1 cellular context compared by ENCODE assay signal in genomic region chr11:2139691-2140337, GRCh38.
TF ChIP-seq lines count a peak whose summit lies in the region.

No MANE protein-coding gene starts in this region.

TF ChIP-seq in HepG2, 621 proteins besides CTCF, POLR2A, EP300 and RAD21 (continues in another document):
- TF ChIP-seq ZNF326 (CRISPR knock-in tag; IDR thresholded peaks at IDR 0.05; ENCODE audit: borderline replicate concordance) (no peak), ATAD3A (CRISPR knock-in tag; IDR thresholded peaks at IDR 0.05) (no peak), ZBTB7B (CRISPR knock-in tag; IDR thresholded peaks at IDR 0.05) (0 out of 2 replicates have a peak, but pooled peaks have one; percentile 25), CENPX (CRISPR knock-in tag; IDR thresholded peaks at IDR 0.05) (no peak), ZBTB14 (CRISPR knock-in tag; IDR thresholded peaks at IDR 0.05) (no peak), ZNF556 (CRISPR knock-in tag; IDR thresholded peaks at IDR 0.05; ENCODE audit: borderline replicate concordance) (no peak), ZNF687 (CRISPR knock-in tag; IDR thresholded peaks at IDR 0.05) (peak; percentile 59; the same call in 1 of the 2 replicates), ZXDC (CRISPR knock-in tag; IDR thresholded peaks at IDR 0.05) (no peak), MEIS2 (CRISPR knock-in tag; IDR thresholded peaks at IDR 0.05) (no peak), MXI1 (IDR thresholded peaks at IDR 0.05; ENCODE audit: borderline replicate concordance, low read depth, low read length) (no peak), DPF2 (CRISPR knock-in tag; IDR thresholded peaks at IDR 0.05; ENCODE audit: borderline replicate concordance, low read depth) (no peak), ZNF652 (CRISPR knock-in tag; IDR thresholded peaks at IDR 0.05; ENCODE audit: borderline replicate concordance, low read depth) (no peak), E2F1 (CRISPR knock-in tag; IDR thresholded peaks at IDR 0.05) (no peak), SIN3A (IDR thresholded peaks at IDR 0.05; ENCODE audit: borderline replicate concordance, low read depth, low read length) (no peak; the same call in 1 of the 2 replicates), ZNF800 (CRISPR knock-in tag; IDR thresholded peaks at IDR 0.05) (peak; percentile 68; the same call in 1 of the 2 replicates), YEATS4 (CRISPR knock-in tag; IDR thresholded peaks at IDR 0.05; ENCODE audit: borderline replicate concordance) (no peak; the same call in 1 of the 2 replicates), ZNF263 (CRISPR knock-in tag; IDR thresholded peaks at IDR 0.05) (0 out of 2 replicates have a peak, but pooled peaks have one; percentile 8), ZNF230 (CRISPR knock-in tag; IDR thresholded peaks at IDR 0.05) (0 out of 2 replicates have a peak, but pooled peaks have one; percentile 14), ZHX2 (IDR thresholded peaks at IDR 0.05; ENCODE audit: low read depth) (no peak), ZHX2 (CRISPR knock-in tag; IDR thresholded peaks at IDR 0.05; ENCODE audit: borderline replicate concordance) (no peak), ZNF816 (CRISPR knock-in tag; IDR thresholded peaks at IDR 0.05; ENCODE audit: borderline replicate concordance) (no peak), CEBPZ (IDR thresholded peaks at IDR 0.05; ENCODE audit: low read length) (no peak), KDM2A (CRISPR knock-in tag; IDR thresholded peaks at IDR 0.05; ENCODE audit: borderline replicate concordance, low read depth) (peak; percentile 34; the same call in 1 of the 2 replicates), DNMT3B (CRISPR knock-in tag; conservative IDR thresholded peaks at IDR 0.05) (no peak), ZNF720 (CRISPR knock-in tag; IDR thresholded peaks at IDR 0.05) (no peak), REST (IDR thresholded peaks at IDR 0.05; ENCODE audit: borderline replicate concordance in 1 of 2, low read depth in 1 of 2, low read length in 2 of 2) (no peak), KAT2B (IDR thresholded peaks at IDR 0.05; ENCODE audit: borderline replicate concordance, low read depth, low read length) (no peak), FIP1L1 (IDR thresholded peaks at IDR 0.05; ENCODE audit: borderline replicate concordance, insufficient read depth, low read depth, low read length) (no peak)
